In genomic region chr1:166090244-166090643, GRCh38 we compare ENCODE assay signal across 16 cellular contexts.
DNase-seq lines count a peak whose midpoint lies in the region; ATAC-seq and TF ChIP-seq lines count a peak whose summit lies in the region.
"Had no signal": no experiment of that assay in that cellular context is flagged by ENCODE, and none has a peak within 500 bp of the region (broad histone marks: within the 10 kb centered on the region; RNA-seq: fewer than 3 reads in every experiment).

No MANE protein-coding gene starts in this region.

- H3F3A ChIP-seq in GM23338 (replicated peaks; ENCODE audit: low read depth): no peaks in the 10 kb centered on the region

- no peaks in the 10 kb centered on the region for H3K27me3 ChIP-seq in GM23338 (ENCODE audit: insufficient read depth)
- H3K27me3 ChIP-seq in OCI-LY3 (ENCODE audit: low read depth, low read length): no peaks in the 10 kb centered on the region

- TF ChIP-seq CTCF in GM23338 (conservative IDR thresholded peaks at IDR 0.05; ENCODE audit: low read depth in 2 of 2) (no peak), OCI-LY3 (IDR thresholded peaks at IDR 0.05; ENCODE audit: low read depth, low read length) (no peak)

- no peak overlapping the region for H3K4me2 ChIP-seq in GM23338
- H3K4me2 ChIP-seq in OCI-LY3 (ENCODE audit: low read length): peak overlapping the region; percentile 57
- H3K4me2 ChIP-seq: SK-N-SH had no signal

- DNase-seq in GM23338 (ENCODE audit: low spot score): peak; percentile 15
- DNase-seq in NCI-H2029 (lab: John Stamatoyannopoulos, UW): peak; percentile 4
- DNase-seq in left kidney (ENCODE audit: low read depth, low spot score): peak; percentile 92
- no peak for DNase-seq in activated gamma-delta T cell (lab: John Stamatoyannopoulos, UW)
- DNase-seq in SKM-1 (lab: John Stamatoyannopoulos, UW; ENCODE audit: unreplicated experiment): no peak
- DNase-seq: Calu3, DMS79, GM23248, NCI-H446 treated with DMSO at 0.1 percent for 48 hours, Right ventricle myocardium superior had no signal

- H3K9ac ChIP-seq in OCI-LY3 (ENCODE audit: low read length): no peak overlapping the region; the same call in 1 of the 2 replicates
- H3K9ac ChIP-seq: GM23248, SK-N-SH had no signal

- H3K4me3 ChIP-seq in GM23338 (no peak overlapping the region), OCI-LY3 (ENCODE audit: low read length) (peak overlapping the region; percentile 21)
- H3K4me3 ChIP-seq: GM23248, K562 had no signal

- H3K9me3 Mint-ChIP-seq in GM23338: no peaks in the 10 kb centered on the region

- H3K4me1 Mint-ChIP-seq in GM23338: peaks cover 17% of the 10 kb centered on the region

- H3K27ac Mint-ChIP-seq in GM23338: no peak overlapping the region

- H3K27ac ChIP-seq in GM23338 (ENCODE audit: low read depth): no peak overlapping the region
- H3K27ac ChIP-seq in OCI-LY3 (ENCODE audit: low read length): no peak overlapping the region
- H3K27ac ChIP-seq: GM23248 had no signal

- H3K9me3 ChIP-seq in OCI-LY3 (ENCODE audit: insufficient read depth, low read length): no peaks in the 10 kb centered on the region
- H3K9me3 ChIP-seq: SK-N-SH had no signal

- no peaks in the 10 kb centered on the region for H3K36me3 Mint-ChIP-seq in GM23338 (ENCODE audit: low read depth)
- H3K36me3 Mint-ChIP-seq: CD4-positive, alpha-beta memory T cell had no signal

- H4K20me1 ChIP-seq in GM23338 (replicated peaks; ENCODE audit: insufficient read depth) (no peaks in the 10 kb centered on the region), OCI-LY3 (ENCODE audit: insufficient read depth, low read length) (peaks cover 88% of the 10 kb centered on the region)

- H2AFZ ChIP-seq in GM23338 (no peak overlapping the region), OCI-LY3 (ENCODE audit: low read depth, low read length) (no peak overlapping the region)
- H2AFZ ChIP-seq: GM23248 had no signal

- peaks cover 8% of the 10 kb centered on the region for H3K27me3 Mint-ChIP-seq in GM23338 (ENCODE audit: insufficient read depth, low read depth, poor library complexity)

- H3K4me1 ChIP-seq in GM23338 (ENCODE audit: insufficient read depth) (no peaks in the 10 kb centered on the region; the same call in 1 of the 2 replicates), OCI-LY3 (ENCODE audit: low read length) (peaks cover 51% of the 10 kb centered on the region)

- H3K36me3 ChIP-seq in GM23338 (ENCODE audit: insufficient read depth): no peaks in the 10 kb centered on the region
- peaks cover 27% of the 10 kb centered on the region for H3K36me3 ChIP-seq in OCI-LY3 (replicated peaks; ENCODE audit: low read depth, low read length)

- H3K4me3 Mint-ChIP-seq in GM23338: no peak overlapping the region

- no peaks in the 10 kb centered on the region for H3K79me2 ChIP-seq in GM23338 (replicated peaks; ENCODE audit: insufficient read depth)
- H3K79me2 ChIP-seq in OCI-LY3 (ENCODE audit: low read length): peaks cover 97% of the 10 kb centered on the region

- ATAC-seq in GM23338: no peak
- no peak for ATAC-seq in GM19351 (IDR thresholded peaks at IDR 0.05; ENCODE audit: unreplicated experiment)
- ATAC-seq in HG03354 (IDR thresholded peaks at IDR 0.05; ENCODE audit: poor library complexity, severe bottlenecking, unreplicated experiment): no peak

- H3K9me2 ChIP-seq in GM23338 (ENCODE audit: insufficient read depth): peaks cover 3% of the 10 kb centered on the region; the same call in 1 of the 2 replicates
- H3K9me2 ChIP-seq: SK-N-SH had no signal

TF ChIP-seq in GM23338, 12 proteins besides CTCF, POLR2A, EP300 and RAD21:
- TF ChIP-seq ZNF462 (CRISPR knock-in tag; IDR thresholded peaks at IDR 0.05): 0 out of 2 replicates have a peak, but pooled peaks have one; percentile 38
- no peak for TF ChIP-seq REST (IDR thresholded peaks at IDR 0.05; ENCODE audit: unreplicated experiment)
- TF ChIP-seq EZH2 (IDR thresholded peaks at IDR 0.05; ENCODE audit: low read depth, unreplicated experiment): no peak
- TF ChIP-seq CREB1 (CRISPR knock-in tag; IDR thresholded peaks at IDR 0.05; ENCODE audit: low read depth): no peak
- TF ChIP-seq ZNF114 (CRISPR knock-in tag; IDR thresholded peaks at IDR 0.05): no peak

Comparison
In these comparisons a context has a peak if more than half of its experiments do, and no peak if none do; other contexts are left out.
1. DNase-seq: peak in GM23338 (single experiment), NCI-H2029 (single experiment) and left kidney (single experiment); none in activated gamma-delta T cell (single experiment) and SKM-1 (single experiment).